8 cellular contexts compared by ENCODE assay signal in genomic region chr20:4041748-4042411, GRCh38. TPM values are rescaled to one million over a fixed set of nuclear protein-coding genes. Genes with fewer than 3 reads are reported as not detected.
DNase-seq lines count a peak whose midpoint lies in the region; ATAC-seq and TF ChIP-seq lines count a peak whose summit lies in the region.

No MANE protein-coding gene starts in this region.

- DNase-seq in activated CD8-positive, alpha-beta memory T cell treated with anti-CD3 and anti-CD28 coated beads for 24 hours = peak; percentile 42
- no peak for DNase-seq in activated CD8-positive, alpha-beta memory T cell treated with anti-CD3 and anti-CD28 coated beads, Interleukin-2, amount 50 U/mL, for 4 hours
- DNase-seq in RWPE2 (ENCODE audit: low spot score) = peak; percentile 96
- DNase-seq in left ventricle myocardium inferior = peak; percentile 25
- DNase-seq in upper lobe of right lung = peak; percentile 91
- DNase-seq in dorsolateral prefrontal cortex = no peak
- DNase-seq in activated naive CD4-positive, alpha-beta T cell treated with Interleukin-2 at 50 U/mL for 16 hours = no peak

- H3K9me3 ChIP-seq in RWPE2 (ENCODE audit: severe bottlenecking) (no peaks in the 10 kb centered on the region), left ventricle myocardium inferior (replicated peaks) (no peaks in the 10 kb centered on the region), upper lobe of right lung (no peaks in the 10 kb centered on the region)

- TF ChIP-seq CTCF in RWPE2 (IDR thresholded peaks at IDR 0.05; ENCODE audit: poor library complexity, severe bottlenecking) = no peak
- no peak for TF ChIP-seq CTCF in left ventricle myocardium inferior (IDR thresholded peaks at IDR 0.05; ENCODE audit: borderline replicate concordance)
- no peak for TF ChIP-seq CTCF in upper lobe of right lung (IDR thresholded peaks at IDR 0.05)
- no peak for TF ChIP-seq CTCF in dorsolateral prefrontal cortex (IDR thresholded peaks at IDR 0.05 in 54 of 56, conservative IDR thresholded peaks at IDR 0.05 in 2 of 56; ENCODE audit: low read depth in 1 of 56, partially characterized antibody in 56 of 56)

- no peaks in the 10 kb centered on the region for H3K27me3 ChIP-seq in RWPE2 (ENCODE audit: insufficient read depth, poor library complexity, severe bottlenecking)
- no peaks in the 10 kb centered on the region for H3K27me3 ChIP-seq in left ventricle myocardium inferior (ENCODE audit: low read depth)
- H3K27me3 ChIP-seq in upper lobe of right lung = no peaks in the 10 kb centered on the region
- no peaks in the 10 kb centered on the region for H3K27me3 ChIP-seq in dorsolateral prefrontal cortex

- H3K27ac ChIP-seq in RWPE2 (ENCODE audit: poor library complexity, severe bottlenecking) (peak overlapping the region; percentile 92), left ventricle myocardium inferior (replicated peaks) (no peak overlapping the region), upper lobe of right lung (peak overlapping the region; percentile 83), dorsolateral prefrontal cortex (no peak overlapping the region)

- H3K36me3 ChIP-seq in RWPE2 (ENCODE audit: low read depth) (no peaks in the 10 kb centered on the region), left ventricle myocardium inferior (no peaks in the 10 kb centered on the region), upper lobe of right lung (no peaks in the 10 kb centered on the region)

- ATAC-seq in RWPE2 (ENCODE audit: low read depth) (peak; percentile 85), upper lobe of right lung (peak; percentile 73), HG03354 (IDR thresholded peaks at IDR 0.05; ENCODE audit: poor library complexity, severe bottlenecking, unreplicated experiment) (no peak)

- intact Hi-C loops in left ventricle myocardium inferior (cut with micrococcal nuclease) = no loop called here
- intact Hi-C loops in upper lobe of right lung (cut with DNase I) = no loop called here
- intact Hi-C loops in dorsolateral prefrontal cortex (cut with DNase I) = no loop called here

- peaks cover 46% of the 10 kb centered on the region for H3K4me1 ChIP-seq in RWPE2 (ENCODE audit: insufficient read depth, poor library complexity, severe bottlenecking)
- peaks cover 11% of the 10 kb centered on the region for H3K4me1 ChIP-seq in left ventricle myocardium inferior
- H3K4me1 ChIP-seq in upper lobe of right lung = peaks cover 18% of the 10 kb centered on the region

- H3K4me3 ChIP-seq in RWPE2 (ENCODE audit: severe bottlenecking) = no peak overlapping the region
- H3K4me3 ChIP-seq in left ventricle myocardium inferior = no peak overlapping the region
- no peak overlapping the region for H3K4me3 ChIP-seq in upper lobe of right lung
- H3K4me3 ChIP-seq in dorsolateral prefrontal cortex = no peak overlapping the region

RNA-seq across cellular contexts. Expression of gene RNF24, which starts 26.5 kb away (rescaled TPM):
- total RNA-seq in left ventricle myocardium inferior (5.1 TPM), upper lobe of right lung (24.5 TPM), dorsolateral prefrontal cortex (10 to 100 TPM; 25.7 to 63.7 (median 39.6) TPM)

Comparison
In these comparisons a context has a peak if more than half of its experiments do, and no peak if none do; other contexts are left out.
1. DNase-seq: peak in activated CD8-positive, alpha-beta memory T cell treated with anti-CD3 and anti-CD28 coated beads for 24 hours (single experiment), RWPE2 (single experiment), left ventricle myocardium inferior (single experiment) and upper lobe of right lung (single experiment); none in activated CD8-positive, alpha-beta memory T cell treated with anti-CD3 and anti-CD28 coated beads, Interleukin-2, amount 50 U/mL, for 4 hours (single experiment), dorsolateral prefrontal cortex (0 of 10) and activated naive CD4-positive, alpha-beta T cell treated with Interleukin-2 at 50 U/mL for 16 hours (single experiment).
2. H3K27ac ChIP-seq: peak in RWPE2 (single experiment) and upper lobe of right lung (single experiment); none in left ventricle myocardium inferior (single experiment) and dorsolateral prefrontal cortex (0 of 59).